Comparison of ENCODE assay signal across 14 cellular contexts in the genomic region with DNA sequence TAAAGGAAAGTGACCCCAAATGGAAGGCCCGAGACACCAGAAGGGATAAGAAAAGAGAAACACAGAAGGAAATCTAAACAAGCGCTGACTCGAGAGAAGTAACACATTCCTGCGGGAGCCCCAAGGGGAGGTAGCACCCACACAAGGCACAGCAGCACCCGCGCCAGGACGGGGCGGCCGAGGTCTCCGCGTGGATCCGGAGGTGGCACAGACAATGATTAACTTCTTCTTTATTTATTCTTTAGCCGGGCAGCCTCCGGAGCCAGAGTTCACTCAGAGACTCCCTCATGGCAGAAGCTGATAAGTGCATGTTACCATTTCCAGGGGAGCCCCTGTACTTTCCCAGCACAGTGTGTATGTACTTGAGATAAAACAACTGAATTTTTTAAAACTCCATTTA. TPM values are rescaled to one million over a fixed set of nuclear protein-coding genes. Genes with fewer than 3 reads are reported as not detected.
DNase-seq lines count a peak whose midpoint lies in the region; ATAC-seq, FAIRE-seq and TF ChIP-seq lines count a peak whose summit lies in the region.
"Had no signal": no experiment of that assay in that cellular context is flagged by ENCODE, and none has a peak within 500 bp of the region (broad histone marks: within the 10 kb centered on the region; RNA-seq: fewer than 3 reads in every experiment).

No MANE protein-coding gene starts in this region.

- no peak for TF ChIP-seq RAD21 in liver (IDR thresholded peaks at IDR 0.05)

- H3K36me3 Mint-ChIP-seq in chondrocyte (ENCODE audit: low read depth), result no peaks in the 10 kb centered on the region

- H3F3A ChIP-seq in Loucy (ENCODE audit: low read depth), result no peaks in the 10 kb centered on the region

- peak overlapping the region; percentile 86 to 89 for H3K27ac ChIP-seq in liver (ENCODE audit: low read depth in 1 of 2, low read length in 2 of 2)
- H3K27ac ChIP-seq in substantia nigra (ENCODE audit: low read depth, low read length, poor library complexity, severe bottlenecking), result peak overlapping the region; percentile 26
- H3K27ac ChIP-seq: KMS-11 had no signal

- no peak for FAIRE-seq in H54 (lab: Jason Lieb, UNC)

- H3K4me1 Mint-ChIP-seq in chondrocyte (ENCODE audit: low read depth), result peaks cover 64% of the 10 kb centered on the region

- H3K9me3 Mint-ChIP-seq in chondrocyte (ENCODE audit: low read depth), result no peaks in the 10 kb centered on the region
- H3K9me3 Mint-ChIP-seq: stimulated activated effector memory CD8-positive, alpha-beta T cell treated with anti-CD3 and anti-CD28 coated beads, Interleukin-12 subunit alpha, Interleukin-12 subunit beta, amount 100 ng/mL, for 72 hours had no signal

- peak overlapping the region; percentile 45 for H3K27ac Mint-ChIP-seq in chondrocyte (ENCODE audit: unreplicated experiment)
- H3K27ac Mint-ChIP-seq: stimulated activated effector memory CD8-positive, alpha-beta T cell treated with anti-CD3 and anti-CD28 coated beads, Interleukin-12 subunit alpha, Interleukin-12 subunit beta, amount 100 ng/mL, for 72 hours had no signal

- H3K9ac ChIP-seq in Loucy (ENCODE audit: low read depth, low read length, poor library complexity, severe bottlenecking) (no peak overlapping the region), liver (ENCODE audit: low read depth in 1 of 2, low read length in 2 of 2) (peak overlapping the region; percentile 61 to 91)
- H3K9ac ChIP-seq: KMS-11 had no signal

- no peak for DNase-seq in chondrocyte (ENCODE audit: low spot score)
- no peak for DNase-seq in substantia nigra (lab: John Stamatoyannopoulos, UW)
- no peak for DNase-seq in H54 (ENCODE audit: insufficient read length, low spot score)
- no peak for DNase-seq in T-helper 1 cell
- no peak for DNase-seq in middle frontal gyrus (ENCODE audit: extremely low spot score, low spot score)
- DNase-seq: activated CD4-positive, alpha-beta T cell treated with anti-CD3 and anti-CD28 coated beads, Interleukin-2, amount 50 U/mL, for 4 hours; EL; NCI-H774; stimulated activated CD4-positive, alpha-beta T cell treated with anti-CD3 and anti-CD28 coated beads, Interleukin-15, amount 100 ng/mL, for 24 hours had no signal

- H3K27me3 Mint-ChIP-seq in chondrocyte (ENCODE audit: low read depth), result no peaks in the 10 kb centered on the region

- H3K4me3 Mint-ChIP-seq in chondrocyte (ENCODE audit: unreplicated experiment), result no peak overlapping the region
- H3K4me3 Mint-ChIP-seq: stimulated activated effector memory CD8-positive, alpha-beta T cell treated with anti-CD3 and anti-CD28 coated beads, Interleukin-12 subunit alpha, Interleukin-12 subunit beta, amount 100 ng/mL, for 72 hours had no signal

- no peak overlapping the region for H2AFZ ChIP-seq in Loucy (ENCODE audit: low read length)

- H3K27me3 ChIP-seq in Loucy (ENCODE audit: insufficient read depth, low read length, poor library complexity, severe bottlenecking) (no peaks in the 10 kb centered on the region), liver (ENCODE audit: control insufficient read depth in 4 of 4, insufficient read depth in 4 of 4, low read length in 3 of 4) (no peaks in the 10 kb centered on the region)

- H3K9me3 ChIP-seq in Loucy (ENCODE audit: insufficient read depth, low read depth, low read length) (no peaks in the 10 kb centered on the region), liver (ENCODE audit: control insufficient read depth in 4 of 4, low read length in 3 of 4) (no peaks in the 10 kb centered on the region)

- peak overlapping the region; percentile 14 for H3K4me2 ChIP-seq in Loucy (ENCODE audit: low read depth, low read length, poor library complexity, severe bottlenecking)
- H3K4me2 ChIP-seq: KMS-11 had no signal

- H3K4me3 ChIP-seq in Loucy (ENCODE audit: low read length, poor library complexity, severe bottlenecking), result no peak overlapping the region
- H3K4me3 ChIP-seq in liver (ENCODE audit: low read depth in 1 of 3, low read length in 3 of 3), result peak overlapping the region in 1 of 3 donors; percentile 9

- no peak for TF ChIP-seq POLR2A in H54 (IDR thresholded peaks at IDR 0.05; ENCODE audit: low read depth, low read length)

- H3K36me3 ChIP-seq in Loucy (ENCODE audit: insufficient read depth, low read length) (no peaks in the 10 kb centered on the region), liver (ENCODE audit: control insufficient read depth in 4 of 4, insufficient read depth in 3 of 4, low read depth in 1 of 4, low read length in 3 of 4) (no peaks in the 10 kb centered on the region)

- 16% methylated on average over 14 of the region's 14 CpGs for WGBS in liver

- peaks cover 52% of the 10 kb centered on the region for H4K20me1 ChIP-seq in Loucy (ENCODE audit: insufficient read depth, low read length, poor library complexity, severe bottlenecking)

- TF ChIP-seq CTCF in Loucy (conservative IDR thresholded peaks at IDR 0.05; ENCODE audit: low read length), result no peak
- no peak for TF ChIP-seq CTCF in chondrocyte (IDR thresholded peaks at IDR 0.05)
- TF ChIP-seq CTCF in liver (IDR thresholded peaks at IDR 0.05; ENCODE audit: low read depth, low read length, missing input control), result no peak

- peaks cover 93% of the 10 kb centered on the region for H3K79me2 ChIP-seq in Loucy (ENCODE audit: insufficient read depth, low read length)

- no peak for ATAC-seq in GM21723 (IDR thresholded peaks at IDR 0.05; ENCODE audit: unreplicated experiment)
- ATAC-seq: stimulated activated effector memory CD8-positive, alpha-beta T cell treated with anti-CD3 and anti-CD28 coated beads, Interleukin-12 subunit alpha, Interleukin-12 subunit beta, amount 100 ng/mL, for 72 hours had no signal

- no peaks in the 10 kb centered on the region for H3K9me2 ChIP-seq in Loucy (replicated peaks; ENCODE audit: low read depth, low read length)

- peaks cover 20% of the 10 kb centered on the region for H3K4me1 ChIP-seq in Loucy (ENCODE audit: insufficient read depth, low read length, poor library complexity, severe bottlenecking)
- peaks cover 31 to 91% (median 63%) of the 10 kb centered on the region in 4 donors for H3K4me1 ChIP-seq in liver (ENCODE audit: control insufficient read depth in 4 of 4, insufficient read depth in 4 of 4, low read length in 3 of 4)

TF ChIP-seq in liver, 16 proteins besides CTCF, POLR2A, EP300 and RAD21 (continues in another document):
- TF ChIP-seq, protein P1, sequence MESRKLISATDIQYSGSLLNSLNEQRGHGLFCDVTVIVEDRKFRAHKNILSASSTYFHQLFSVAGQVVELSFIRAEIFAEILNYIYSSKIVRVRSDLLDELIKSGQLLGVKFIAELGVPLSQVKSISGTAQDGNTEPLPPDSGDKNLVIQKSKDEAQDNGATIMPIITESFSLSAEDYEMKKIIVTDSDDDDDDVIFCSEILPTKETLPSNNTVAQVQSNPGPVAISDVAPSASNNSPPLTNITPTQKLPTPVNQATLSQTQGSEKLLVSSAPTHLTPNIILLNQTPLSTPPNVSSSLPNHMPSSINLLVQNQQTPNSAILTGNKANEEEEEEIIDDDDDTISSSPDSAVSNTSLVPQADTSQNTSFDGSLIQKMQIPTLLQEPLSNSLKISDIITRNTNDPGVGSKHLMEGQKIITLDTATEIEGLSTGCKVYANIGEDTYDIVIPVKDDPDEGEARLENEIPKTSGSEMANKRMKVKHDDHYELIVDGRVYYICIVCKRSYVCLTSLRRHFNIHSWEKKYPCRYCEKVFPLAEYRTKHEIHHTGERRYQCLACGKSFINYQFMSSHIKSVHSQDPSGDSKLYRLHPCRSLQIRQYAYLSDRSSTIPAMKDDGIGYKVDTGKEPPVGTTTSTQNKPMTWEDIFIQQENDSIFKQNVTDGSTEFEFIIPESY (IDR thresholded peaks at IDR 0.05), result peak; percentile 64
- TF ChIP-seq NR2F2 (IDR thresholded peaks at IDR 0.05), result no peak
- TF ChIP-seq FOXA2 (IDR thresholded peaks at IDR 0.05), result peak; percentile 75
- peak in 1 of 2 donors; percentile 65 for TF ChIP-seq EGR1 (IDR thresholded peaks at IDR 0.05; ENCODE audit: low read depth in 2 of 2)
- TF ChIP-seq, protein P2, sequence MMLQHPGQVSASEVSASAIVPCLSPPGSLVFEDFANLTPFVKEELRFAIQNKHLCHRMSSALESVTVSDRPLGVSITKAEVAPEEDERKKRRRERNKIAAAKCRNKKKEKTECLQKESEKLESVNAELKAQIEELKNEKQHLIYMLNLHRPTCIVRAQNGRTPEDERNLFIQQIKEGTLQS (IDR thresholded peaks at IDR 0.05), result no peak
- TF ChIP-seq FOXA1 (IDR thresholded peaks at IDR 0.05), result peak; percentile 78
- peak; percentile 76 for TF ChIP-seq SP1 (IDR thresholded peaks at IDR 0.05)
- peak; percentile 57 to 73 for TF ChIP-seq HNF4A (conservative IDR thresholded peaks at IDR 0.05)
- TF ChIP-seq, protein P3, sequence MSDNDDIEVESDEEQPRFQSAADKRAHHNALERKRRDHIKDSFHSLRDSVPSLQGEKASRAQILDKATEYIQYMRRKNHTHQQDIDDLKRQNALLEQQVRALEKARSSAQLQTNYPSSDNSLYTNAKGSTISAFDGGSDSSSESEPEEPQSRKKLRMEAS (IDR thresholded peaks at IDR 0.05), result peak; percentile 86
- no peak for TF ChIP-seq GABPA (IDR thresholded peaks at IDR 0.05 in 1 of 2, conservative IDR thresholded peaks at IDR 0.05 in 1 of 2)
- peak; percentile 79 for TF ChIP-seq YY1 (IDR thresholded peaks at IDR 0.05)
- TF ChIP-seq, protein P4, sequence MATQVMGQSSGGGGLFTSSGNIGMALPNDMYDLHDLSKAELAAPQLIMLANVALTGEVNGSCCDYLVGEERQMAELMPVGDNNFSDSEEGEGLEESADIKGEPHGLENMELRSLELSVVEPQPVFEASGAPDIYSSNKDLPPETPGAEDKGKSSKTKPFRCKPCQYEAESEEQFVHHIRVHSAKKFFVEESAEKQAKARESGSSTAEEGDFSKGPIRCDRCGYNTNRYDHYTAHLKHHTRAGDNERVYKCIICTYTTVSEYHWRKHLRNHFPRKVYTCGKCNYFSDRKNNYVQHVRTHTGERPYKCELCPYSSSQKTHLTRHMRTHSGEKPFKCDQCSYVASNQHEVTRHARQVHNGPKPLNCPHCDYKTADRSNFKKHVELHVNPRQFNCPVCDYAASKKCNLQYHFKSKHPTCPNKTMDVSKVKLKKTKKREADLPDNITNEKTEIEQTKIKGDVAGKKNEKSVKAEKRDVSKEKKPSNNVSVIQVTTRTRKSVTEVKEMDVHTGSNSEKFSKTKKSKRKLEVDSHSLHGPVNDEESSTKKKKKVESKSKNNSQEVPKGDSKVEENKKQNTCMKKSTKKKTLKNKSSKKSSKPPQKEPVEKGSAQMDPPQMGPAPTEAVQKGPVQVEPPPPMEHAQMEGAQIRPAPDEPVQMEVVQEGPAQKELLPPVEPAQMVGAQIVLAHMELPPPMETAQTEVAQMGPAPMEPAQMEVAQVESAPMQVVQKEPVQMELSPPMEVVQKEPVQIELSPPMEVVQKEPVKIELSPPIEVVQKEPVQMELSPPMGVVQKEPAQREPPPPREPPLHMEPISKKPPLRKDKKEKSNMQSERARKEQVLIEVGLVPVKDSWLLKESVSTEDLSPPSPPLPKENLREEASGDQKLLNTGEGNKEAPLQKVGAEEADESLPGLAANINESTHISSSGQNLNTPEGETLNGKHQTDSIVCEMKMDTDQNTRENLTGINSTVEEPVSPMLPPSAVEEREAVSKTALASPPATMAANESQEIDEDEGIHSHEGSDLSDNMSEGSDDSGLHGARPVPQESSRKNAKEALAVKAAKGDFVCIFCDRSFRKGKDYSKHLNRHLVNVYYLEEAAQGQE (IDR thresholded peaks at IDR 0.05), result peak; percentile 93

RNA-seq across cellular contexts. Expression of a gene that starts 5.1 kb away (rescaled TPM):
- 54.9 to 60.9 TPM (median 58.4 TPM) in 3 replicates for total RNA-seq in chondrocyte
- total RNA-seq in liver, result 10 to 100 TPM; 27.5 to 73.5 TPM
- 100 to 1,000 TPM in 1 of 2 donors, 10 to 100 TPM in 1; 72.4 to 102 TPM for polyA plus RNA-seq in liver
